ENCODE assay signal across 11 cellular contexts in the genomic region with DNA sequence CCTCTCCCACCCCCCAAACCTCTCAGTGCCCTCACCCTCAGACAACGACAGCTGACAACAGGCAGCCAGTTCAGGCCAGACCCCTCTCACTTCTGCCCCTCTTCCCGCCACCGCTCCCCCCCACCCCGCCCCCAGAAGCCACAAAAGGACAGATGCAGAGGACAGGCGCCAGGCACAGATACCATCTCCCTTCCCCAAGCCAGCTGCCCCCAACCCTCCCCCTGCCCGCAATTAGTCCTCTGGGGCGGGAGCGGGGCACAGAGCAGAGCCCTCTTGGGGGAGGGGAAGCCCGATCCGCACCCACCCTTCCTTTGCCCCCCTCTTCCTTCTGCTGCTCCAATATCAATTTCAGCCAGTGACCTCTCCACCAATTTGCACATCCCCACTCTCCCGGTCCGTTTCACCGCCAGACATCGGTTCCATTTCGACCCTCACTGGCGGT. TPM values are rescaled to one million over a fixed set of nuclear protein-coding genes. Genes with fewer than 3 reads are reported as not detected.
DNase-seq lines count a peak whose midpoint lies in the region; ATAC-seq and TF ChIP-seq lines count a peak whose summit lies in the region.
"Had no signal": no experiment of that assay in that cellular context is flagged by ENCODE, and none has a peak within 500 bp of the region (broad histone marks: within the 10 kb centered on the region; RNA-seq: fewer than 3 reads in every experiment).

No MANE protein-coding gene starts in this region.

- CTCF ChIA-PET in PC-3 (lab: Charles Lee), result no interaction called here

- intact Hi-C loops in prostate gland (cut with DNase I), result no loop called here
- intact Hi-C loops in PC-3 (cut with micrococcal nuclease), result no loop called here

- no peaks in the 10 kb centered on the region for H3F3A ChIP-seq in PC-3 (ENCODE audit: low read length, unreplicated experiment)

- H3K9ac ChIP-seq in PC-3 (ENCODE audit: low read length), result no peak overlapping the region

- peaks cover 14% of the 10 kb centered on the region for H3K27me3 ChIP-seq in prostate gland (replicated peaks; ENCODE audit: insufficient read depth)
- H3K27me3 ChIP-seq in PC-3 (ENCODE audit: low read length), result peaks cover 9% of the 10 kb centered on the region

- peaks cover 63% of the 10 kb centered on the region for H3K27me3 Mint-ChIP-seq in neural crest cell (ENCODE audit: low read depth)

- H3K79me2 ChIP-seq in PC-3 (ENCODE audit: low read length), result no peaks in the 10 kb centered on the region

- no peaks in the 10 kb centered on the region for H3K9me2 ChIP-seq in PC-3 (replicated peaks; ENCODE audit: low read length)

- H3K4me1 Mint-ChIP-seq in neural crest cell, result peaks cover 4% of the 10 kb centered on the region

- POLR2A ChIA-PET in PC-3 (lab: Charles Lee; ENCODE audit: unreplicated experiment), result no interaction called here

- H3K9me3 ChIP-seq in prostate gland (no peaks in the 10 kb centered on the region), PC-3 (ENCODE audit: low read length) (no peaks in the 10 kb centered on the region)

- H3K27ac Mint-ChIP-seq in neural crest cell (ENCODE audit: unreplicated experiment), result no peak overlapping the region

- H3K4me1 ChIP-seq in prostate gland (replicated peaks) (no peaks in the 10 kb centered on the region), PC-3 (ENCODE audit: insufficient read depth, low read length) (no peaks in the 10 kb centered on the region)

- H3K4me2 ChIP-seq in PC-3 (ENCODE audit: low read length), result no peak overlapping the region

- peak overlapping the region; percentile 77 for H3K4me3 Mint-ChIP-seq in neural crest cell

- peak; percentile 68 for DNase-seq in DMS 273 (lab: John Stamatoyannopoulos, UW; ENCODE audit: unreplicated experiment)
- DNase-seq in LHCN-M2 (ENCODE audit: low read depth), result peak; percentile 87
- no peak for DNase-seq in coronary artery (ENCODE audit: low spot score)
- no peak for DNase-seq in neural crest cell (ENCODE audit: low read depth, low spot score)
- DNase-seq in prostate gland (ENCODE audit: low spot score), result no peak
- DNase-seq in PC-3, result no peak
- DNase-seq: DND-41; hippocampal formation; NCI-H187 treated with DMSO at 0.1 percent for 48 hours; stimulated activated naive CD4-positive, alpha-beta T cell had no signal

- H3K4me3 ChIP-seq in coronary artery, result peak overlapping the region; percentile 51
- H3K4me3 ChIP-seq in prostate gland, result peak overlapping the region in 1 of 2 donors; percentile 30
- no peak overlapping the region for H3K4me3 ChIP-seq in PC-3 (ENCODE audit: low read length)

- TF ChIP-seq CTCF in coronary artery (IDR thresholded peaks at IDR 0.05) (no peak), neural crest cell (conservative IDR thresholded peaks at IDR 0.05) (no peak), prostate gland (IDR thresholded peaks at IDR 0.05) (no peak), PC-3 (conservative IDR thresholded peaks at IDR 0.05; ENCODE audit: low read depth, low read length) (no peak)

- H3K9me3 Mint-ChIP-seq in neural crest cell, result no peaks in the 10 kb centered on the region

- no peak overlapping the region for H3K27ac ChIP-seq in coronary artery
- no peak overlapping the region for H3K27ac ChIP-seq in prostate gland
- H3K27ac ChIP-seq in PC-3 (ENCODE audit: low read length), result no peak overlapping the region

- 8% methylated on average over 14 of the region's 16 CpGs for WGBS in prostate gland

- ATAC-seq in PC-3 (no peak), HG03139 (IDR thresholded peaks at IDR 0.05; ENCODE audit: unreplicated experiment) (no peak)

- no peaks in the 10 kb centered on the region for H4K20me1 ChIP-seq in PC-3 (ENCODE audit: low read length)

- no peak for TF ChIP-seq POLR2A in prostate gland (IDR thresholded peaks at IDR 0.05)

- BruUV-seq in PC-3 (replicated peaks; lab: Mats Ljungman, UMichigan), result no TSS peak

- no peaks in the 10 kb centered on the region for H3K36me3 ChIP-seq in prostate gland
- no peaks in the 10 kb centered on the region for H3K36me3 ChIP-seq in PC-3 (ENCODE audit: low read depth, low read length)

- no peak overlapping the region for H2AFZ ChIP-seq in PC-3 (ENCODE audit: low read length)

- no peaks in the 10 kb centered on the region for H3K36me3 Mint-ChIP-seq in neural crest cell (ENCODE audit: low read depth)

RNA-seq across cellular contexts. Expression of a gene that starts 0.6 kb away (rescaled TPM):
- total RNA-seq in LHCN-M2 (2014; rRNA removed), result 39.4 and 122 TPM in 2 replicates
- 28.5 TPM for polyA plus RNA-seq in LHCN-M2 (2012)
- 2.7 and 4.5 TPM in 2 replicates for total RNA-seq in neural crest cell
- total RNA-seq in prostate gland, result 10 to 100 TPM in 1 of 2 donors, under 1 TPM in 1; 0.62 to 18.0 TPM
- total RNA-seq in PC-3 (2014; rRNA removed), result 0.11 TPM in 1 of 2 replicates, not detected in the other

RNA-seq across cellular contexts. Expression of a gene that starts 23.7 kb away (rescaled TPM):
- total RNA-seq in LHCN-M2 (2014; rRNA removed) (not detected in 2 replicates), neural crest cell (not detected in 2 replicates), prostate gland (not detected), PC-3 (2014; rRNA removed) (not detected in 2 replicates)
- not detected for polyA plus RNA-seq in LHCN-M2 (2012)

RNA-seq across cellular contexts. Expression of a gene that starts 25.9 kb away (rescaled TPM):
- total RNA-seq in LHCN-M2 (2014; rRNA removed) (11.7 and 13.8 TPM in 2 replicates), neural crest cell (51.9 and 53.5 TPM in 2 replicates), prostate gland (1 to 10 TPM in 1 of 2 donors, not detected in 1; 6.4 TPM), PC-3 (2014; rRNA removed) (8.7 and 11.3 TPM in 2 replicates)
- polyA plus RNA-seq in LHCN-M2 (2012), result 3.5 TPM

RNA-seq across cellular contexts. Expression of a gene that starts 31.6 kb away (rescaled TPM):
- total RNA-seq in LHCN-M2 (2014; rRNA removed) (16.8 and 24.2 TPM in 2 replicates), neural crest cell (22.9 and 24.9 TPM in 2 replicates), prostate gland (10 to 100 TPM; 30.3 to 45.9 TPM), PC-3 (2014; rRNA removed) (33.1 and 45.6 TPM in 2 replicates)
- polyA plus RNA-seq in LHCN-M2 (2012), result 18.9 TPM

RNA-seq across cellular contexts. Expression of a gene that starts 49.2 kb away (rescaled TPM):
- 0.11 TPM in 1 of 2 replicates, not detected in the other for total RNA-seq in LHCN-M2 (2014; rRNA removed)
- 0.36 TPM for polyA plus RNA-seq in LHCN-M2 (2012)
- not detected in 2 replicates for total RNA-seq in neural crest cell
- total RNA-seq in prostate gland, result 1 to 10 TPM; 3.0 to 5.7 TPM
- not detected in 2 replicates for total RNA-seq in PC-3 (2014; rRNA removed)

Comparison
In these comparisons a context has a peak if more than half of its experiments do, and no peak if none do; other contexts are left out.
1. DNase-seq: peak in DMS 273 (single experiment) and LHCN-M2 (single experiment); none in coronary artery (single experiment), neural crest cell (single experiment), prostate gland (single experiment) and PC-3 (single experiment).